ENCODE assay signal across 9 cellular contexts in the genomic region with DNA sequence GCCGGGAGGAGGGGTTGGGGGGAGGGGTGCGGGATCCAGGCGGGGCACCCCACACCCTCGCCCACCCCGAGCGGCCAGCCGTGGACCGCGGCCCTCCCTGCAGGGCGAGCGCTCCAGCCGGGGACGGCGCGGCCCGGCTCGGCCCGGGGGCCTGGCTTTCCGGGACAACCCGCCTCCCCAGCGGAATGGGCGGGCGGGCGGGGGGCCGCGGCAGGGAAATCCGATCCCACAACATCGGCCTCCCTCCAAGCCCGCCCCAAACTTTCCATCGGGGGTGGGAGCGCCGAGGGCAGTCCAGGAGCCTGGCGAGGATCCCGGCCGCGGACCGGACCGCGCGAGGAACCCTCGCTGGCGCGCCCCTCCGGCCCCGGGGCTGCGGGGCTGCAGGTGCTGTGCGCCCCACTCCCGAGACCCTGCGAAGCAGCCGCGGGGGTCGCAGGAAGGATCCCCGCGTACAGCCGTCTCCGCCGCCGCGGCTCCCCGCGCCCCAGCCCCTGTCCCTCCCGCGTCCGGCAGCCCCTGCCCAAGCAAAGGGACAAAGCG. TPM values are rescaled to one million over a fixed set of nuclear protein-coding genes. Genes with fewer than 3 reads are reported as not detected.
DNase-seq lines count a peak whose midpoint lies in the region; ATAC-seq and TF ChIP-seq lines count a peak whose summit lies in the region.
"Had no signal": no experiment of that assay in that cellular context is flagged by ENCODE, and none has a peak within 500 bp of the region (broad histone marks: within the 10 kb centered on the region; RNA-seq: fewer than 3 reads in every experiment).

No MANE protein-coding gene starts in this region.

- peaks cover 84% of the 10 kb centered on the region for H3K27me3 Mint-ChIP-seq in dendritic cell treated with granulocyte-macrophage colony-stimulating factor and Interleukin-4, amounts not matched to agents 40 ng/mL and 50 ng/mL, for 4 days

- peak overlapping the region; percentile 50; the same call in 1 of the 2 replicates for H2AFZ ChIP-seq in OCI-LY3 (ENCODE audit: low read depth, low read length)

- ATAC-seq in GM19372 (IDR thresholded peaks at IDR 0.05; ENCODE audit: low read depth, unreplicated experiment) (peak; percentile 12), left lung (peak; percentile 52), HG02970 (IDR thresholded peaks at IDR 0.05; ENCODE audit: low FRiP score, unreplicated experiment) (no peak)

- H3K27ac ChIP-seq in OCI-LY3 (ENCODE audit: low read length) (no peak overlapping the region), left lung (peak overlapping the region; percentile 89 to 95), subcutaneous abdominal adipose tissue (ENCODE audit: low read depth, low read length) (peak overlapping the region; percentile 77)

- peak overlapping the region; percentile 92 for H3K4me2 ChIP-seq in OCI-LY3 (ENCODE audit: low read length)

- peaks cover 21% of the 10 kb centered on the region for H3K79me2 ChIP-seq in OCI-LY3 (ENCODE audit: low read length)

- H3K36me3 ChIP-seq in OCI-LY3 (replicated peaks; ENCODE audit: low read depth, low read length) (peaks cover 8% of the 10 kb centered on the region), left lung (peaks cover 0 to 16% of the 10 kb centered on the region in 2 donors), subcutaneous abdominal adipose tissue (ENCODE audit: control insufficient read depth in 5 of 5, insufficient read depth in 5 of 5, low read length in 5 of 5) (peaks cover 0 to 26% (median 21%) of the 10 kb centered on the region in 5 donors)

- H3K27ac Mint-ChIP-seq in dendritic cell treated with granulocyte-macrophage colony-stimulating factor and Interleukin-4, amounts not matched to agents 40 ng/mL and 50 ng/mL, for 4 days: no peak overlapping the region
- H3K27ac Mint-ChIP-seq: IgD-negative memory B cell had no signal

- intact Hi-C loops in dendritic cell treated with granulocyte-macrophage colony-stimulating factor and Interleukin-4, amounts not matched to agents 40 ng/mL and 50 ng/mL, for 4 days (cut with micrococcal nuclease): no loop called here
- intact Hi-C loops in left lung (cut with DNase I): no loop called here

- H4K20me1 ChIP-seq in OCI-LY3 (ENCODE audit: insufficient read depth, low read length): no peaks in the 10 kb centered on the region

- no peaks in the 10 kb centered on the region for H3K36me3 Mint-ChIP-seq in dendritic cell treated with granulocyte-macrophage colony-stimulating factor and Interleukin-4, amounts not matched to agents 40 ng/mL and 50 ng/mL, for 4 days (ENCODE audit: low read depth)
- H3K36me3 Mint-ChIP-seq: IgD-negative memory B cell had no signal

- H3K27me3 ChIP-seq in OCI-LY3 (ENCODE audit: low read depth, low read length) (peaks cover 4% of the 10 kb centered on the region; the same call in 1 of the 2 replicates), left lung (peaks cover 0 to 83% of the 10 kb centered on the region in 2 donors), subcutaneous abdominal adipose tissue (ENCODE audit: control insufficient read depth in 5 of 5, insufficient read depth in 4 of 5, low read length in 5 of 5) (no peaks in the 10 kb centered on the region)

- no peak for DNase-seq in AG09309 (ENCODE audit: low read depth)
- DNase-seq in left lung: peak; percentile 78 to 87
- no peak for DNase-seq in GM19238 (ENCODE audit: insufficient read length, low spot score)

- TF ChIP-seq CTCF in AG09309 (IDR thresholded peaks at IDR 0.05; ENCODE audit: control insufficient read depth, insufficient read depth, low read depth, low read length, missing control alignments): no peak
- no peak for TF ChIP-seq CTCF in OCI-LY3 (IDR thresholded peaks at IDR 0.05; ENCODE audit: low read depth, low read length)
- peak in 1 of 2 donors; percentile 1 for TF ChIP-seq CTCF in left lung (IDR thresholded peaks at IDR 0.05)

- H3K9ac ChIP-seq in OCI-LY3 (ENCODE audit: low read length) (peak overlapping the region; percentile 93), subcutaneous abdominal adipose tissue (ENCODE audit: low read length in 5 of 5) (peak overlapping the region in 4 of 5 donors; percentile 53 to 84 (median 80))

- peak overlapping the region; percentile 99 for H3K4me3 ChIP-seq in AG09309 (ENCODE audit: control insufficient read depth, low read depth, low read length)
- peak overlapping the region; percentile 87 for H3K4me3 ChIP-seq in OCI-LY3 (ENCODE audit: low read length)
- H3K4me3 ChIP-seq in left lung: peak overlapping the region; percentile 88 to 96
- H3K4me3 ChIP-seq in subcutaneous abdominal adipose tissue (ENCODE audit: low read depth in 1 of 5, low read length in 5 of 5): peak overlapping the region in 4 of 5 donors; percentile 62 to 80 (median 74)

- H3K9me3 Mint-ChIP-seq in dendritic cell treated with granulocyte-macrophage colony-stimulating factor and Interleukin-4, amounts not matched to agents 40 ng/mL and 50 ng/mL, for 4 days: no peaks in the 10 kb centered on the region
- H3K9me3 Mint-ChIP-seq: IgD-negative memory B cell had no signal

- peaks cover 18% of the 10 kb centered on the region for H3K4me1 ChIP-seq in OCI-LY3 (ENCODE audit: low read length)
- peaks cover 19 to 73% of the 10 kb centered on the region in 2 donors for H3K4me1 ChIP-seq in left lung
- H3K4me1 ChIP-seq in subcutaneous abdominal adipose tissue (ENCODE audit: control insufficient read depth in 5 of 5, insufficient read depth in 5 of 5, low read length in 5 of 5): peaks cover 10 to 69% (median 51%) of the 10 kb centered on the region in 5 donors

- H3K4me1 Mint-ChIP-seq in dendritic cell treated with granulocyte-macrophage colony-stimulating factor and Interleukin-4, amounts not matched to agents 40 ng/mL and 50 ng/mL, for 4 days (ENCODE audit: low read depth): peaks cover 54% of the 10 kb centered on the region

- H3K9me3 ChIP-seq in OCI-LY3 (ENCODE audit: insufficient read depth, low read length) (no peaks in the 10 kb centered on the region), left lung (no peaks in the 10 kb centered on the region), subcutaneous abdominal adipose tissue (ENCODE audit: control insufficient read depth in 5 of 5, low read length in 5 of 5) (no peaks in the 10 kb centered on the region)

- peak overlapping the region; percentile 20 for H3K4me3 Mint-ChIP-seq in dendritic cell treated with granulocyte-macrophage colony-stimulating factor and Interleukin-4, amounts not matched to agents 40 ng/mL and 50 ng/mL, for 4 days

RNA-seq across cellular contexts. Expression of a gene that starts 0.5 kb away (rescaled TPM):
- 10 to 100 TPM; 25.9 to 28.6 TPM for total RNA-seq in left lung

RNA-seq across cellular contexts. Expression of a gene that starts 11.5 kb away (rescaled TPM):
- 10 to 100 TPM; 11.8 to 11.9 TPM for total RNA-seq in left lung

RNA-seq across cellular contexts. Expression of a gene that starts 25.5 kb away (rescaled TPM):
- 1 to 10 TPM; 3.0 to 3.3 TPM for total RNA-seq in left lung

RNA-seq across cellular contexts. Expression of a gene that starts 53.3 kb away (rescaled TPM):
- 10 to 100 TPM; 24.8 to 29.0 TPM for total RNA-seq in left lung

Comparison
In these comparisons a context has a peak if more than half of its experiments do, and no peak if none do; other contexts are left out.
1. DNase-seq: peak in left lung (2 of 2); none in AG09309 (single experiment) and GM19238 (single experiment).
2. Peak in every context shown above with its lines, with median percentiles within 50 percentile points of each other: H3K4me3 ChIP-seq.